ENCODE assay signal across 8 cellular contexts in the genomic region with DNA sequence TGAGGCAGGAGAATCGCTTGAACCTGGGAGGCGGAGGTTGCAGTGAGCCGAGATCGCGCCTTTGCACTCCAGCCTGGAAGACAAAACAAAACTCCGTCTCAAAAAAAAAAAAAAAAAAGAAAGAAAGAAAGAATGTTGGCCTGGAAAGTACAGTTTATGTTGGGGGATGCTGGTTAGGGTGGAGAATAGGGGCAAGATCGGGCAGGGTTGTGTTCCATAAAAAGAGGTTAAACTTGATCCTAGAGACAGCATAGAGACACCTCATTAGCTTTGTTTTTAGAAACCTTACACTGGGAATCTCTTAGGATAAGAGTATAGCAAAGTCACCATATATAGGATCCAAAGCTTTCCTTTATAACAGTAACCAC. TPM values are rescaled to one million over a fixed set of nuclear protein-coding genes. Genes with fewer than 3 reads are reported as not detected.
DNase-seq lines count a peak whose midpoint lies in the region; ATAC-seq, FAIRE-seq and TF ChIP-seq lines count a peak whose summit lies in the region.

No MANE protein-coding gene starts in this region.

- TF ChIP-seq CTCF in A549 (IDR thresholded peaks at IDR 0.05) (no peak), HEK293 (tag by site-specific recombination; IDR thresholded peaks at IDR 0.05) (no peak)

- peak overlapping the region; percentile 89 to 95 for H3K27ac Mint-ChIP-seq in natural killer cell treated with Interleukin-12 subunit alpha and Interleukin-12 subunit beta and Interleukin-15 and Interleukin-18, amount 100 ng/mL, for 72 hours

- no peak for TF ChIP-seq EP300 in A549 (IDR thresholded peaks at IDR 0.05)

- CTCF ChIA-PET in A549 (lab: Yijun Ruan, JAX) (interaction anchor here (0.6 to 12.9 kb wide), 10 partner anchors 10 to 172 kb away, joined by 3 to 92 read pairs (median 4); partner anchors contain the start of gene BEST1), HEK293 (lab: Yijun Ruan, JAX) (interaction anchor here (0.7 to 2.8 kb wide), 7 partner anchors 22 to 462 kb away, joined by 3 to 18 read pairs (median 9); no protein-coding TSS in a partner anchor)

- ATAC-seq in A549 (no peak), HG03039 (IDR thresholded peaks at IDR 0.05; ENCODE audit: unreplicated experiment) (no peak)
- no peak for ATAC-seq in natural killer cell treated with Interleukin-12 subunit alpha and Interleukin-12 subunit beta and Interleukin-15 and Interleukin-18, amount 100 ng/mL, for 72 hours

- H3K4me2 ChIP-seq in A549: peak overlapping the region; percentile 83

- WGBS in A549 (ENCODE audit: missing lambda C conversion rate): 80% methylated on average over 7 of the region's 7 CpGs

- peak overlapping the region; percentile 89 for H3K4me3 Mint-ChIP-seq in natural killer cell treated with Interleukin-12 subunit alpha and Interleukin-12 subunit beta and Interleukin-15 and Interleukin-18, amount 100 ng/mL, for 72 hours

- H3K4me1 Mint-ChIP-seq in natural killer cell treated with Interleukin-12 subunit alpha and Interleukin-12 subunit beta and Interleukin-15 and Interleukin-18, amount 100 ng/mL, for 72 hours (ENCODE audit: low read depth in 2 of 2): peaks cover 61 to 66% of the 10 kb centered on the region in 2 donors

- TF ChIP-seq POLR2A in A549 (IDR thresholded peaks at IDR 0.05; ENCODE audit: low read length) (no peak), GM12891 (IDR thresholded peaks at IDR 0.05; ENCODE audit: low read depth, low read length) (no peak)

- no peak for FAIRE-seq in A549 (lab: Jason Lieb, UNC)
- no peak for FAIRE-seq in GM12891 (lab: Jason Lieb, UNC)

- peaks cover 0 to 24% of the 10 kb centered on the region in 2 experiments; a peak in 1 of 3 replicates for H3K36me3 ChIP-seq in HEK293 (ENCODE audit: control insufficient read depth in 2 of 2, insufficient read depth in 1 of 2, low read length in 2 of 2)

- POLR2A ChIA-PET in A549 (lab: Yijun Ruan, JAX) (interaction anchor here (0.8 to 8.1 kb wide), 5 partner anchors 13 to 154 kb away, joined by 4 to 75 read pairs (median 18); no protein-coding TSS in a partner anchor), HEK293 (lab: Yijun Ruan, JAX) (interaction anchor here (0.6 to 0.7 kb wide), 4 partner anchors 17 to 706 kb away, joined by 3 to 7 read pairs (median 4); partner anchors contain the start of gene FADS3)

- H3K4me3 ChIP-seq in A549 (no peak overlapping the region), HEK293 (ENCODE audit: low read depth, low read length) (no peak overlapping the region)

- no peaks in the 10 kb centered on the region for H3K27me3 Mint-ChIP-seq in natural killer cell treated with Interleukin-12 subunit alpha and Interleukin-12 subunit beta and Interleukin-15 and Interleukin-18, amount 100 ng/mL, for 72 hours

- no peak for DNase-seq in A549 (ENCODE audit: low read depth in 1 of 2, low spot score in 1 of 2)
- DNase-seq in natural killer cell treated with Interleukin-12 subunit alpha and Interleukin-12 subunit beta and Interleukin-15 and Interleukin-18, amount 100 ng/mL, for 72 hours (ENCODE audit: low spot score): no peak
- no peak for DNase-seq in RKO (ENCODE audit: low spot score)
- no peak for DNase-seq in AG08395 (ENCODE audit: low spot score)
- DNase-seq in GM12891 (ENCODE audit: insufficient read length, low spot score): no peak

- H3K9me3 ChIP-seq in A549 (no peaks in the 10 kb centered on the region), HEK293 (ENCODE audit: control insufficient read depth, insufficient read depth, low read depth, low read length) (no peaks in the 10 kb centered on the region)

- H3K9me3 Mint-ChIP-seq in natural killer cell treated with Interleukin-12 subunit alpha and Interleukin-12 subunit beta and Interleukin-15 and Interleukin-18, amount 100 ng/mL, for 72 hours: no peaks in the 10 kb centered on the region

- H3K27ac ChIP-seq in A549 (peak overlapping the region; percentile 97 to 99), HEK293 (ENCODE audit: extremely low read depth, low read depth, low read length) (no peak overlapping the region), cingulate gyrus (ENCODE audit: low read depth, low read length) (peak overlapping the region; percentile 65)

- H3K4me1 ChIP-seq in A549: peaks cover 59% of the 10 kb centered on the region
- 0 out of 2 replicates have a peak, but pooled peaks cover 5% of the 10 kb centered on the region for H3K4me1 ChIP-seq in HEK293 (ENCODE audit: control insufficient read depth, insufficient read depth, low read length)

- peaks cover 22% of the 10 kb centered on the region for H3K36me3 Mint-ChIP-seq in natural killer cell treated with Interleukin-12 subunit alpha and Interleukin-12 subunit beta and Interleukin-15 and Interleukin-18, amount 100 ng/mL, for 72 hours

- no peak for TF ChIP-seq RAD21 in A549 (conservative IDR thresholded peaks at IDR 0.05 in 1 of 2, IDR thresholded peaks at IDR 0.05 in 1 of 2)

TF ChIP-seq in A549, 52 proteins besides CTCF, POLR2A, EP300 and RAD21:
- TF ChIP-seq CBX2 (IDR thresholded peaks at IDR 0.05; ENCODE audit: borderline replicate concordance, low read depth): no peak
- no peak for TF ChIP-seq ESRRA (IDR thresholded peaks at IDR 0.05; ENCODE audit: borderline replicate concordance, low read length)
- no peak for TF ChIP-seq JUN (IDR thresholded peaks at IDR 0.05)
- TF ChIP-seq RFX5 (IDR thresholded peaks at IDR 0.05): no peak

TF ChIP-seq in HEK293, 187 proteins besides CTCF, POLR2A, EP300 and RAD21 (continues in another document):
- TF ChIP-seq KLF7 (tag by site-specific recombination; IDR thresholded peaks at IDR 0.05; ENCODE audit: borderline replicate concordance) (0 out of 2 replicates have a peak, but pooled peaks have one; percentile 5), KLF8 (tag by site-specific recombination; IDR thresholded peaks at IDR 0.05) (0 out of 2 replicates have a peak, but pooled peaks have one; percentile 17)
- TF ChIP-seq, protein P1, sequence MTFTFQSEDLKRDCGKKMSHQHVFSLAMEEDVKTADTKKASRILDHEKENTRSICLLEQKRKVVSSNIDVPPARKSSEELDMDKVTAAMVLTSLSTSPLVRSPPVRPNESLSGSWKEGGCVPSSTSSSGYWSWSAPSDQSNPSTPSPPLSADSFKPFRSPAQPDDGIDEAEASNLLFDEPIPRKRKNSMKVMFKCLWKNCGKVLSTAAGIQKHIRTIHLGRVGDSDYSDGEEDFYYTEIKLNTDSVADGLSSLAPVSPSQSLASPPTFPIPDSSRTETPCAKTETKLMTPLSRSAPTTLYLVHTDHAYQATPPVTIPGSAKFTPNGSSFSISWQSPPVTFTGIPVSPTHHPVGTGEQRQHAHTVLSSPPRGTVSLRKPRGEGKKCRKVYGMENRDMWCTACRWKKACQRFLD (tag by site-specific recombination; IDR thresholded peaks at IDR 0.05): no peak

TF ChIP-seq in GM12891, 5 proteins besides CTCF, POLR2A, EP300 and RAD21:
- TF ChIP-seq PAX5 (IDR thresholded peaks at IDR 0.05; ENCODE audit: insufficient read depth, low read length, severe bottlenecking): no peak
- no peak for TF ChIP-seq TAF1 (IDR thresholded peaks at IDR 0.05; ENCODE audit: low read depth, low read length)
- no peak for TF ChIP-seq POLR2AphosphoS5 (IDR thresholded peaks at IDR 0.05; ENCODE audit: low read depth, low read length)
- TF ChIP-seq SPI1 (IDR thresholded peaks at IDR 0.05; ENCODE audit: low read depth, low read length): no peak
- TF ChIP-seq POU2F2 (IDR thresholded peaks at IDR 0.05; ENCODE audit: low read depth, low read length): no peak

RNA-seq across cellular contexts. Expression of gene FTH1, which starts 1.9 kb away (rescaled TPM):
- polyA plus RNA-seq in A549 (2011; rRNA removed) (2,791 and 4,959 TPM in 2 replicates), A549 (2017; fragmentation: RNase III; extraction: RNeasy Plus Mini Kit Qiagen cat#74134 plus additional on column Dnase treatment) (12,354 to 13,747 TPM (median 12,799 TPM) in 3 replicates)
- polyA plus RNA-seq in A549 (2012; cell fraction: cytosol; rRNA removed): 6,916 and 9,060 TPM in 2 replicates
- 2,875 and 3,583 TPM in 2 replicates for polyA plus RNA-seq in A549 (2012; cell fraction: nucleus; rRNA removed)
- 2,337 and 2,680 TPM in 2 replicates for polyA minus RNA-seq in A549 (2011; rRNA and poly(A)+ RNA removed)
- total RNA-seq in natural killer cell treated with Interleukin-12 subunit alpha and Interleukin-12 subunit beta and Interleukin-15 and Interleukin-18, amount 100 ng/mL, for 72 hours: over 10,000 TPM in 1 of 2 donors, 1,000 to 10,000 TPM in 1; 5,097 to 40,662 TPM
- polyA plus RNA-seq in GM12891 (2012; ENCODE audit: low read depth, missing spikeins): 1,402 TPM

RNA-seq across cellular contexts. Expression of gene BEST1, which starts 19.2 kb away (rescaled TPM):
- polyA plus RNA-seq in A549 (2011; rRNA removed): 1.2 and 1.5 TPM in 2 replicates
- 0.23 and 0.29 TPM in 2 replicates for polyA plus RNA-seq in A549 (2012; cell fraction: cytosol; rRNA removed)
- polyA plus RNA-seq in A549 (2012; cell fraction: nucleus; rRNA removed): 0.22 and 0.32 TPM in 2 replicates
- polyA plus RNA-seq in A549 (2017; fragmentation: RNase III; extraction: RNeasy Plus Mini Kit Qiagen cat#74134 plus additional on column Dnase treatment): 0.98 to 2.1 TPM (median 1.9 TPM) in 3 replicates
- polyA minus RNA-seq in A549 (2011; rRNA and poly(A)+ RNA removed): 2.0 and 2.2 TPM in 2 replicates
- total RNA-seq in natural killer cell treated with Interleukin-12 subunit alpha and Interleukin-12 subunit beta and Interleukin-15 and Interleukin-18, amount 100 ng/mL, for 72 hours: 1 to 10 TPM; 1.0 to 1.9 TPM
- polyA plus RNA-seq in GM12891 (2012; ENCODE audit: low read depth, missing spikeins): 1.4 TPM

RNA-seq across cellular contexts. Expression of gene RAB3IL1, which starts 52.0 kb away (rescaled TPM):
- polyA plus RNA-seq in A549 (2011; rRNA removed): 3.8 and 5.8 TPM in 2 replicates
- 8.7 and 11.4 TPM in 2 replicates for polyA plus RNA-seq in A549 (2012; cell fraction: cytosol; rRNA removed)
- polyA plus RNA-seq in A549 (2012; cell fraction: nucleus; rRNA removed): 10.1 and 10.9 TPM in 2 replicates
- polyA plus RNA-seq in A549 (2017; fragmentation: RNase III; extraction: RNeasy Plus Mini Kit Qiagen cat#74134 plus additional on column Dnase treatment): 5.0 to 6.6 TPM (median 6.2 TPM) in 3 replicates
- 2.6 and 4.4 TPM in 2 replicates for polyA minus RNA-seq in A549 (2011; rRNA and poly(A)+ RNA removed)
- not detected for total RNA-seq in natural killer cell treated with Interleukin-12 subunit alpha and Interleukin-12 subunit beta and Interleukin-15 and Interleukin-18, amount 100 ng/mL, for 72 hours
- 0.12 TPM for polyA plus RNA-seq in GM12891 (2012; ENCODE audit: low read depth, missing spikeins)
